Comparison of ENCODE assay signal across 1 cellular context in genomic region chr2:96071977-96072491, GRCh38. TPM values are rescaled to one million over a fixed set of nuclear protein-coding genes. Genes with fewer than 3 reads are reported as not detected.
"Had no signal": no experiment of that assay in that cellular context is flagged by ENCODE, and none has a peak within 500 bp of the region (broad histone marks: within the 10 kb centered on the region; RNA-seq: fewer than 3 reads in every experiment).

No MANE protein-coding gene starts in this region.

RNA-seq across cellular contexts. Expression of gene ADRA2B, which starts 44.3 kb away (rescaled TPM):
- total RNA-seq: glomerular endothelial cell had no signal
